Comparison of ENCODE assay signal across 3 cellular contexts in genomic region chr19:811007-811434, GRCh38.
TF ChIP-seq lines count a peak whose summit lies in the region.

No MANE protein-coding gene starts in this region.

TF ChIP-seq in GM12891, 5 proteins besides CTCF, POLR2A, EP300 and RAD21:
- no peak for TF ChIP-seq POU2F2 (IDR thresholded peaks at IDR 0.05; ENCODE audit: low read depth, low read length)
- TF ChIP-seq TAF1 (IDR thresholded peaks at IDR 0.05; ENCODE audit: low read depth, low read length): no peak
- TF ChIP-seq POLR2AphosphoS5 (IDR thresholded peaks at IDR 0.05; ENCODE audit: low read depth, low read length): peak; percentile 45; the same call in 1 of the 2 replicates
- no peak for TF ChIP-seq PAX5 (IDR thresholded peaks at IDR 0.05; ENCODE audit: insufficient read depth, low read length, severe bottlenecking)

TF ChIP-seq in Ishikawa, 13 proteins besides CTCF, POLR2A, EP300 and RAD21:
- no peak for TF ChIP-seq NFIC (IDR thresholded peaks at IDR 0.05)
- TF ChIP-seq, protein P1, sequence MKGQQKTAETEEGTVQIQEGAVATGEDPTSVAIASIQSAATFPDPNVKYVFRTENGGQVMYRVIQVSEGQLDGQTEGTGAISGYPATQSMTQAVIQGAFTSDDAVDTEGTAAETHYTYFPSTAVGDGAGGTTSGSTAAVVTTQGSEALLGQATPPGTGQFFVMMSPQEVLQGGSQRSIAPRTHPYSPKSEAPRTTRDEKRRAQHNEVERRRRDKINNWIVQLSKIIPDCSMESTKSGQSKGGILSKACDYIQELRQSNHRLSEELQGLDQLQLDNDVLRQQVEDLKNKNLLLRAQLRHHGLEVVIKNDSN (IDR thresholded peaks at IDR 0.05): 0 out of 2 replicates have a peak, but pooled peaks have one; percentile 11

TF ChIP-seq in H1, 55 proteins besides CTCF, POLR2A, EP300 and RAD21:
- peak; percentile 34; the same call in 1 of the 2 replicates for TF ChIP-seq POLR2AphosphoS5 (IDR thresholded peaks at IDR 0.05; ENCODE audit: low read depth, low read length)
- TF ChIP-seq ATF2 (IDR thresholded peaks at IDR 0.05; ENCODE audit: low read length): no peak
- no peak for TF ChIP-seq USF2 (IDR thresholded peaks at IDR 0.05; ENCODE audit: low read length)
